ENCODE assay signal across 17 cellular contexts in genomic region chr5:92313385-92313784, GRCh38.
DNase-seq lines count a peak whose midpoint lies in the region; ATAC-seq and TF ChIP-seq lines count a peak whose summit lies in the region.
"Had no signal": no experiment of that assay in that cellular context is flagged by ENCODE, and none has a peak within 500 bp of the region (broad histone marks: within the 10 kb centered on the region; RNA-seq: fewer than 3 reads in every experiment).

No MANE protein-coding gene starts in this region.

- H3K9me3 Mint-ChIP-seq in chondrocyte (ENCODE audit: low read depth) (no peaks in the 10 kb centered on the region), nephron progenitor cell (peaks cover 2% of the 10 kb centered on the region)

- no peaks in the 10 kb centered on the region for H3F3A ChIP-seq in GM23248 (ENCODE audit: insufficient read depth)

- H3K9me2 ChIP-seq in GM23248 (ENCODE audit: insufficient read depth): no peaks in the 10 kb centered on the region

- H3K27me3 Mint-ChIP-seq in chondrocyte (ENCODE audit: low read depth) (no peaks in the 10 kb centered on the region), nephron progenitor cell (ENCODE audit: low read depth, poor library complexity) (peaks cover 3% of the 10 kb centered on the region)

- no peaks in the 10 kb centered on the region for H3K27me3 ChIP-seq in GM23248 (replicated peaks; ENCODE audit: insufficient read depth)

- in situ Hi-C loops in ACHN (cut with HindIII; ENCODE audit: low pct_ligation_motif_present, low pct_unique_long_range_greater_than_20kb, low sequenced_read_pairs) (no loop called here), GM23248 (cut with MboI) (loop anchor here (25.0 kb wide), 1 partner anchor 1274 kb away; the partner anchor contains the start of genes NR2F1 and NR2F1-AS1)

- no peak overlapping the region for H3K4me2 ChIP-seq in GM23248 (ENCODE audit: unreplicated experiment)
- H3K4me2 ChIP-seq: PC-9 had no signal

- 65 to 84% methylated on average over 2 of the region's 2 CpGs for WGBS in GM23248 (ENCODE audit: low coverage in 1 of 2, low lambda C conversion rate in 2 of 2, missing lambda C conversion rate in 2 of 2), 2 experiments

- H3K4me1 ChIP-seq in GM23248 (ENCODE audit: insufficient read depth): peaks cover 15% of the 10 kb centered on the region

- H3K4me1 Mint-ChIP-seq in chondrocyte (ENCODE audit: low read depth) (peaks cover 30% of the 10 kb centered on the region), nephron progenitor cell (peaks cover 9% of the 10 kb centered on the region)

- H3K27ac Mint-ChIP-seq in chondrocyte (ENCODE audit: unreplicated experiment): no peak overlapping the region
- peak overlapping the region; percentile 26 for H3K27ac Mint-ChIP-seq in nephron progenitor cell

- no peaks in the 10 kb centered on the region for H3K9me3 ChIP-seq in GM23248 (ENCODE audit: low read depth)

- DNase-seq in HEK293T (ENCODE audit: extremely low spot score) (peak; percentile 9), chondrocyte (ENCODE audit: low spot score) (no peak), nephron progenitor cell (no peak), ACHN (no peak), GM23248 (no peak)
- DNase-seq: DMS79 treated with DMSO at 0.1 percent for 48 hours, GDM1, GOT3, KG1, NCI-H1105 treated with DMSO at 0.1 percent for 48 hours, NCI-H1694, NCI-H2081 treated with DMSO at 0.1 percent for 48 hours, NCI-H510A treated with DMSO at 0.1 percent for 48 hours, NCI-H82, PC-9 had no signal

- H3K36me3 ChIP-seq in GM23248 (ENCODE audit: low read depth): no peaks in the 10 kb centered on the region

- no peaks in the 10 kb centered on the region for H3K36me3 Mint-ChIP-seq in chondrocyte (ENCODE audit: low read depth)
- H3K36me3 Mint-ChIP-seq in nephron progenitor cell (ENCODE audit: low read depth): no peaks in the 10 kb centered on the region

- H3K79me2 ChIP-seq in GM23248 (ENCODE audit: insufficient read depth): no peaks in the 10 kb centered on the region

- H3K27ac ChIP-seq in GM23248: no peak overlapping the region
- H3K27ac ChIP-seq: PC-9 had no signal

- TF ChIP-seq CTCF in chondrocyte (IDR thresholded peaks at IDR 0.05) (peak; percentile 19), nephron progenitor cell (IDR thresholded peaks at IDR 0.05) (peak; percentile 28)

- H2AFZ ChIP-seq in GM23248: no peak overlapping the region
- H2AFZ ChIP-seq: PC-9 had no signal

- POLR2A ChIA-PET in HEK293T (lab: Yijun Ruan, JAX): no interaction called here

- H3K4me3 Mint-ChIP-seq in chondrocyte (ENCODE audit: unreplicated experiment): no peak overlapping the region
- H3K4me3 Mint-ChIP-seq in nephron progenitor cell: no peak overlapping the region

- H4K20me1 ChIP-seq in GM23248 (ENCODE audit: insufficient read depth): no peaks in the 10 kb centered on the region

- no peak for ATAC-seq in GM19463 (IDR thresholded peaks at IDR 0.05; ENCODE audit: unreplicated experiment)
- ATAC-seq in GM18907 (IDR thresholded peaks at IDR 0.05; ENCODE audit: unreplicated experiment): no peak

- H3K9ac ChIP-seq in GM23248: no peak overlapping the region

- CTCF ChIA-PET in HEK293T (lab: Yijun Ruan, JAX): no interaction called here

- H3K4me3 ChIP-seq in GM23248: no peak overlapping the region
- H3K4me3 ChIP-seq: PC-9 had no signal

TF ChIP-seq in HEK293T, 16 proteins besides CTCF, POLR2A, EP300 and RAD21:
- TF ChIP-seq ZNF384 (IDR thresholded peaks at IDR 0.05) (no peak), ARNT (IDR thresholded peaks at IDR 0.05) (no peak), FOXA1 (IDR thresholded peaks at IDR 0.05) (no peak), SUZ12 (IDR thresholded peaks at IDR 0.05) (no peak), PKNOX1 (IDR thresholded peaks at IDR 0.05) (no peak), FOXM1 (IDR thresholded peaks at IDR 0.05; ENCODE audit: borderline replicate concordance) (no peak), ELF4 (IDR thresholded peaks at IDR 0.05) (no peak), L3MBTL2 (conservative IDR thresholded peaks at IDR 0.05) (no peak), CTBP1 (IDR thresholded peaks at IDR 0.05; ENCODE audit: borderline replicate concordance) (no peak), FOXK2 (IDR thresholded peaks at IDR 0.05) (no peak), SP1 (IDR thresholded peaks at IDR 0.05) (no peak)
